22 cellular contexts compared by ENCODE assay signal in the genomic region with DNA sequence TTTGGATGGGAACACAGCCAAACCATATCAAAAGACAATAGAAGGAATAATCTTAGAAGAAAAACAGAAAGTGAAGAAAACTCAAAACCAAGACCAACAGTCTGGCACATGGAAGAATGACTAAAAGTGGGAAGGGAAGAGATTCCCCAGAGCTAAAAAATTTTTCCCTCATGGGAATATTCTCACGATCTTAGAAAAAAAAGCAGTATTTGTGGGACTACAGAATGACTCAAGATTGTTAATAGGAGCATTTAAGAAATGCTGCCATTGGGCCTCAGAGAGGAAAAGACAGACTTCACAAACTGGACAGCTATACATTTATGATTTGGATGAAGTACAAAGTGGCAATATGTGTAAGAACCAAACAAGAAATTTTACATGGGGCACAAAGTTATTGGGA. TPM values are rescaled to one million over a fixed set of nuclear protein-coding genes. Genes with fewer than 3 reads are reported as not detected.
"Had no signal": no experiment of that assay in that cellular context is flagged by ENCODE, and none has a peak within 500 bp of the region (broad histone marks: within the 10 kb centered on the region; RNA-seq: fewer than 3 reads in every experiment).

No MANE protein-coding gene starts in this region.

- H3K9me3 ChIP-seq: esophagus squamous epithelium had no signal

- H3K4me1 ChIP-seq: esophagus squamous epithelium, left lung, neural progenitor cell had no signal

- H3K79me2 ChIP-seq: hepatocyte had no signal

- H3K4me3 ChIP-seq: coronary artery, esophagus squamous epithelium, hepatocyte, left lung, lung, neural progenitor cell had no signal

- H2AFZ ChIP-seq: hepatocyte, neural progenitor cell had no signal

- H3K36me3 ChIP-seq: esophagus squamous epithelium, left lung, neural progenitor cell had no signal

- DNase-seq: activated CD8-positive, alpha-beta memory T cell treated with anti-CD3 and anti-CD28 coated beads for 24 hours; activated CD8-positive, alpha-beta memory T cell treated with anti-CD3 and anti-CD28 coated beads, Interleukin-2, amount 50 U/mL, for 4 hours; activated effector memory CD4-positive, alpha-beta T cell treated with Interleukin-2 at 50 U/mL for 16 hours; activated naive CD4-positive, alpha-beta T cell treated with anti-CD3 and anti-CD28 coated beads, Interleukin-2, amount 10 ng/mL, durations not matched to agents 7 days and 5 days; activated T-cell treated with anti-CD3 and anti-CD28 coated beads, Interleukin-2, amount 50 U/mL, for 24 hours; amygdala; esophagus squamous epithelium; foreskin melanocyte; immature natural killer cell; left lung; naive thymus-derived CD8-positive, alpha-beta T cell; stimulated activated CD4-positive, alpha-beta T cell treated with anti-CD3 and anti-CD28 coated beads, Interleukin-4, amount 100 ng/mL, for 4 hours; stimulated activated naive CD8-positive, alpha-beta T cell treated with anti-CD3 and anti-CD28 coated beads, Interleukin-15, amount 100 ng/mL, for 72 hours; T-helper 1 cell; trophoblast cell had no signal

- H3K27me3 ChIP-seq: hepatocyte, left lung, neural progenitor cell had no signal

- H3K4me2 ChIP-seq: hepatocyte, neural progenitor cell had no signal

- H3K27ac ChIP-seq: coronary artery, esophagus squamous epithelium, hepatocyte, left lung, neural progenitor cell had no signal

RNA-seq across cellular contexts. Expression of a gene that starts 18.3 kb away (rescaled TPM):
- total RNA-seq: bronchial epithelial cell; esophagus squamous epithelium; left lung; lung; naive thymus-derived CD8-positive, alpha-beta T cell; osteocyte; WTC11 had no signal
